ENCODE assay signal across 12 cellular contexts in the genomic region with DNA sequence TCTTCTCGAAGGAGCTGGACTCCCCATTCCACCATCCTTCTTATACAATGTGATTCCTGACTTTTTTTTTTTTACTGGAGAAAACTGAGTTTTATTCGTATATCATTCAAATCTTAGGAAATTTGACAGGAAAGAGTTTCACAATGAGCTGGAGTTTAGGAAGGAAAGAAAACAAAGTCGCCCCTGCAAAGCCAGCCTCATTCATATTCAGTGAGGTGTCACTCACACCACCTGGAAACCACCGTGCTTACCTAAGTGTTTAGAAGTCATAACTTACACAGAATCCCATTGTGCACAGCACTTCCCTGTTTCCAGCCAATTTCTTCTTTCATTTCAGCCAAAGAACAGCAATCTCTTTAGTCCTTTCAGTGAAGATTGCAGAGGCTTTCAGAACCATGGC.
DNase-seq lines count a peak whose midpoint lies in the region; ATAC-seq, FAIRE-seq and TF ChIP-seq lines count a peak whose summit lies in the region.
"Had no signal": no experiment of that assay in that cellular context is flagged by ENCODE, and none has a peak within 500 bp of the region (broad histone marks: within the 10 kb centered on the region; RNA-seq: fewer than 3 reads in every experiment).

No MANE protein-coding gene starts in this region.

- no peaks in the 10 kb centered on the region for H3K9me3 ChIP-seq in BLaER1
- no peaks in the 10 kb centered on the region for H3K9me3 ChIP-seq in right atrium auricular region
- H3K9me3 ChIP-seq: testis had no signal

- peak overlapping the region; percentile 69 for H3K4me2 ChIP-seq in BLaER1

- H3K4me1 ChIP-seq in BLaER1 (peaks cover 90% of the 10 kb centered on the region), right atrium auricular region (no peaks in the 10 kb centered on the region)
- H3K4me1 ChIP-seq: testis had no signal

- H3K4me3 ChIP-seq in BLaER1 (no peak overlapping the region), right atrium auricular region (no peak overlapping the region)
- H3K4me3 ChIP-seq: testis had no signal

- peaks cover 95% of the 10 kb centered on the region for H4K20me1 ChIP-seq in BLaER1

- no peak overlapping the region for H3K27ac ChIP-seq in BLaER1
- H3K27ac ChIP-seq in right atrium auricular region: no peak overlapping the region
- H3K27ac ChIP-seq: testis had no signal

- peak; percentile 65 for FAIRE-seq in islet of Langerhans (lab: Jason Lieb, UNC)
- FAIRE-seq in GM19239 (lab: Jason Lieb, UNC): no peak

- peaks cover 33% of the 10 kb centered on the region for H3K27me3 ChIP-seq in BLaER1
- no peaks in the 10 kb centered on the region for H3K27me3 ChIP-seq in right atrium auricular region
- H3K27me3 ChIP-seq: testis had no signal

- DNase-seq in activated T-helper 2 cell treated with anti-CD3 and anti-CD28 coated beads, Interferon-gamma antibody, Interleukin-2, Interleukin-4, amounts not matched to agents 10 μg/mL and 5 μg/mL and 100 μg/mL, durations not matched to agents 14 hours and 24 hours and 36 hours (ENCODE audit: low spot score): no peak
- DNase-seq in GM19239 (ENCODE audit: insufficient read length, low spot score) (no peak), right atrium auricular region (ENCODE audit: low spot score) (no peak)
- DNase-seq in stimulated activated CD4-positive, alpha-beta T cell treated with anti-CD3 and anti-CD28 coated beads, Interleukin-1b, Interleukin-23, amount 100 ng/mL, for 48 hours: no peak
- DNase-seq in activated effector memory CD4-positive, alpha-beta T cell treated with Interleukin-2 at 50 U/mL for 16 hours: no peak
- DNase-seq: activated CD8-positive, alpha-beta memory T cell treated with anti-CD3 and anti-CD28 coated beads, Interleukin-2, amount 50 U/mL, for 4 hours; foreskin fibroblast; HFFc6; testis had no signal

- TF ChIP-seq CTCF in right atrium auricular region (IDR thresholded peaks at IDR 0.05): no peak

- no peak overlapping the region for H3K4me3 Mint-ChIP-seq in activated T-helper 2 cell treated with anti-CD3 and anti-CD28 coated beads, Interferon-gamma antibody, Interleukin-2, Interleukin-4, amounts not matched to agents 10 μg/mL and 5 μg/mL and 100 μg/mL, durations not matched to agents 14 hours and 24 hours and 36 hours (ENCODE audit: low read depth)
- H3K4me3 Mint-ChIP-seq: HFFc6 had no signal

- no peaks in the 10 kb centered on the region for H3K27me3 Mint-ChIP-seq in activated T-helper 2 cell treated with anti-CD3 and anti-CD28 coated beads, Interferon-gamma antibody, Interleukin-2, Interleukin-4, amounts not matched to agents 10 μg/mL and 5 μg/mL and 100 μg/mL, durations not matched to agents 14 hours and 24 hours and 36 hours (ENCODE audit: low read depth)

- H3K9ac ChIP-seq in BLaER1: no peak overlapping the region

- ATAC-seq in GM19043 (IDR thresholded peaks at IDR 0.05; ENCODE audit: low read depth, unreplicated experiment): peak; percentile 24

- H3K36me3 ChIP-seq in BLaER1 (peaks cover 49% of the 10 kb centered on the region), right atrium auricular region (no peaks in the 10 kb centered on the region)

- intact Hi-C loops in activated T-helper 2 cell treated with anti-CD3 and anti-CD28 coated beads, Interferon-gamma antibody, Interleukin-2, Interleukin-4, amounts not matched to agents 10 μg/mL and 5 μg/mL and 100 μg/mL, durations not matched to agents 14 hours and 24 hours and 36 hours (cut with micrococcal nuclease): no loop called here

- peaks cover 57% of the 10 kb centered on the region for H3K36me3 Mint-ChIP-seq in activated T-helper 2 cell treated with anti-CD3 and anti-CD28 coated beads, Interferon-gamma antibody, Interleukin-2, Interleukin-4, amounts not matched to agents 10 μg/mL and 5 μg/mL and 100 μg/mL, durations not matched to agents 14 hours and 24 hours and 36 hours (ENCODE audit: low read depth)

- H3K27ac Mint-ChIP-seq in activated T-helper 2 cell treated with anti-CD3 and anti-CD28 coated beads, Interferon-gamma antibody, Interleukin-2, Interleukin-4, amounts not matched to agents 10 μg/mL and 5 μg/mL and 100 μg/mL, durations not matched to agents 14 hours and 24 hours and 36 hours: peak overlapping the region; percentile 68
- H3K27ac Mint-ChIP-seq: HFFc6 had no signal

- H3K9me3 Mint-ChIP-seq in activated T-helper 2 cell treated with anti-CD3 and anti-CD28 coated beads, Interferon-gamma antibody, Interleukin-2, Interleukin-4, amounts not matched to agents 10 μg/mL and 5 μg/mL and 100 μg/mL, durations not matched to agents 14 hours and 24 hours and 36 hours: no peaks in the 10 kb centered on the region
- H3K9me3 Mint-ChIP-seq: HFFc6 had no signal

- peaks cover 36% of the 10 kb centered on the region for H3K4me1 Mint-ChIP-seq in activated T-helper 2 cell treated with anti-CD3 and anti-CD28 coated beads, Interferon-gamma antibody, Interleukin-2, Interleukin-4, amounts not matched to agents 10 μg/mL and 5 μg/mL and 100 μg/mL, durations not matched to agents 14 hours and 24 hours and 36 hours (ENCODE audit: low read depth)
